In genomic region chr2:191691016-191691725, GRCh38 we compare ENCODE assay signal across 8 cellular contexts. TPM values are rescaled to one million over a fixed set of nuclear protein-coding genes. Genes with fewer than 3 reads are reported as not detected.
DNase-seq lines count a peak whose midpoint lies in the region; ATAC-seq and TF ChIP-seq lines count a peak whose summit lies in the region.

No MANE protein-coding gene starts in this region.

- H3K4ac ChIP-seq in H9 (ENCODE audit: low read depth, low read length): no peak overlapping the region

- peaks cover 6 to 17% of the 10 kb centered on the region in 2 experiments for H3K4me1 Mint-ChIP-seq in H9

- H3K36me3 ChIP-seq in A673 (ENCODE audit: insufficient read depth, low read length, poor library complexity, severe bottlenecking) (peaks cover 24% of the 10 kb centered on the region), Loucy (ENCODE audit: insufficient read depth, low read length) (peaks cover 16% of the 10 kb centered on the region; the same call in 1 of the 2 replicates), tibial artery (peaks cover 0 to 8% (median 0%) of the 10 kb centered on the region in 3 donors)

- H3K4me1 ChIP-seq in A673 (ENCODE audit: insufficient read depth, low read length, poor library complexity, severe bottlenecking): peaks cover 16% of the 10 kb centered on the region
- no peaks in the 10 kb centered on the region for H3K4me1 ChIP-seq in H9 (ENCODE audit: insufficient read depth, low read length)
- peaks cover 4% of the 10 kb centered on the region for H3K4me1 ChIP-seq in Loucy (ENCODE audit: insufficient read depth, low read length, poor library complexity, severe bottlenecking)
- peaks cover 0 to 33% (median 8%) of the 10 kb centered on the region in 4 donors for H3K4me1 ChIP-seq in tibial artery

- no TSS peak for BruUV-seq in A673 (replicated peaks; lab: Mats Ljungman, UMichigan)

- whole genome bisulfite sequencing in H9 (ENCODE audit: extremely low coverage, insufficient read length, low lambda C conversion rate): no CpG with 5 or more reads among the region's 5 CpGs

- no peaks in the 10 kb centered on the region for H3K79me1 ChIP-seq in H9 (ENCODE audit: insufficient read depth, low read depth, low read length, poor library complexity, severe bottlenecking)

- no peak overlapping the region for H3K4me3 Mint-ChIP-seq in H9

- intact Hi-C loops in A673 (cut with micrococcal nuclease; ENCODE audit: unreplicated experiment): loop anchor here (1.0 to 10.0 kb wide), 2 partner anchors 125 to 484 kb away; no protein-coding TSS in a partner anchor
- intact Hi-C loops in tibial artery (cut with DNase I; ENCODE audit: low total_unique reads): loop anchor here (5.0 kb wide), 1 partner anchor 124 kb away; no protein-coding TSS in a partner anchor

- H3K9me2 ChIP-seq in Loucy (replicated peaks; ENCODE audit: low read depth, low read length): no peaks in the 10 kb centered on the region

- H4K20me1 ChIP-seq in H9 (ENCODE audit: control insufficient read depth, insufficient read depth, insufficient read length) (no peaks in the 10 kb centered on the region), Loucy (ENCODE audit: insufficient read depth, low read length, poor library complexity, severe bottlenecking) (peaks cover 4% of the 10 kb centered on the region)

- ATAC-seq in left lobe of liver: peak; percentile 92

- no peak overlapping the region for H3K4me3 ChIP-seq in A673 (ENCODE audit: low read depth, low read length, poor library complexity, severe bottlenecking)
- H3K4me3 ChIP-seq in Loucy (ENCODE audit: low read length, poor library complexity, severe bottlenecking): no peak overlapping the region
- no peak overlapping the region for H3K4me3 ChIP-seq in tibial artery

- H2AK5ac ChIP-seq in H9 (ENCODE audit: insufficient read length, low read length): no peak overlapping the region

- H3K18ac ChIP-seq in H9 (ENCODE audit: insufficient read length, low read depth, low read length): no peak overlapping the region

- no peak overlapping the region for H2BK12ac ChIP-seq in H9 (ENCODE audit: insufficient read length, low read depth, low read length)

- H3K4me2 ChIP-seq in H9 (ENCODE audit: insufficient read depth, insufficient read length, low read length): no peak overlapping the region
- H3K4me2 ChIP-seq in Loucy (ENCODE audit: low read depth, low read length, poor library complexity, severe bottlenecking): peak overlapping the region; percentile 49

- H3K27ac ChIP-seq in A673 (ENCODE audit: low read depth, low read length, poor library complexity, severe bottlenecking) (no peak overlapping the region), H9 (ENCODE audit: insufficient read length, low read depth, low read length) (no peak overlapping the region), tibial artery (no peak overlapping the region)

- no peak overlapping the region for H3K27ac Mint-ChIP-seq in H9

- H3K79me2 ChIP-seq in H9 (ENCODE audit: insufficient read depth, low read length) (no peaks in the 10 kb centered on the region), Loucy (ENCODE audit: insufficient read depth, low read length) (no peaks in the 10 kb centered on the region)

- DNase-seq in A673 (ENCODE audit: low spot score): peak; percentile 86
- DNase-seq in GM03348 (ENCODE audit: low spot score): peak; percentile 54
- no peak for DNase-seq in H9
- DNase-seq in SKM-1 (lab: John Stamatoyannopoulos, UW; ENCODE audit: unreplicated experiment): peak; percentile 38
- DNase-seq in cerebellum (ENCODE audit: low spot score): peak; percentile 39
- DNase-seq in left lobe of liver (ENCODE audit: low spot score): no peak
- DNase-seq in tibial artery: peak in 1 of 2 donors; percentile 44

- peaks cover 0 to 4% (median 0%) of the 10 kb centered on the region in 3 experiments; a peak in 1 of 7 replicates for H3K36me3 Mint-ChIP-seq in H9 (ENCODE audit: insufficient read depth in 1 of 3, low read depth in 3 of 3)

- no peak overlapping the region for H3K14ac ChIP-seq in H9 (ENCODE audit: insufficient read depth, low read length)

- no peak overlapping the region for H3K56ac ChIP-seq in H9 (ENCODE audit: insufficient read length, low read depth, low read length)

- H3T11ph ChIP-seq in H9 (ENCODE audit: low read length): no peak overlapping the region

- H3K23ac ChIP-seq in H9 (ENCODE audit: insufficient read length, low read depth, low read length): no peak overlapping the region

- no peak overlapping the region for H4K5ac ChIP-seq in H9 (ENCODE audit: insufficient read length, low read depth, low read length)

- TF ChIP-seq CTCF in A673 (conservative IDR thresholded peaks at IDR 0.05; ENCODE audit: low read depth, low read length): peak; percentile 87
- peak; percentile 76 for TF ChIP-seq CTCF in H9 (conservative IDR thresholded peaks at IDR 0.05)
- peak; percentile 93 for TF ChIP-seq CTCF in Loucy (conservative IDR thresholded peaks at IDR 0.05; ENCODE audit: low read length)
- TF ChIP-seq CTCF in tibial artery (IDR thresholded peaks at IDR 0.05): peak; percentile 69 to 77

- no peaks in the 10 kb centered on the region for H3K27me3 ChIP-seq in A673 (replicated peaks; ENCODE audit: insufficient read depth, low read depth, low read length, poor library complexity)
- H3K27me3 ChIP-seq in H9 (ENCODE audit: insufficient read depth, low read length): no peaks in the 10 kb centered on the region
- H3K27me3 ChIP-seq in Loucy (ENCODE audit: insufficient read depth, low read length, poor library complexity, severe bottlenecking): no peaks in the 10 kb centered on the region
- no peaks in the 10 kb centered on the region for H3K27me3 ChIP-seq in tibial artery

- POLR2A ChIA-PET in A673 (lab: Charles Lee; ENCODE audit: low non-redundant PET): no interaction called here

- H2BK15ac ChIP-seq in H9 (ENCODE audit: low read depth, low read length): no peak overlapping the region

- H2AFZ ChIP-seq in H9 (ENCODE audit: low read length) (no peak overlapping the region), Loucy (ENCODE audit: low read length) (no peak overlapping the region)

- no peak overlapping the region for H4K91ac ChIP-seq in H9 (ENCODE audit: insufficient read length, low read depth, low read length)

- no peaks in the 10 kb centered on the region for H3K27me3 Mint-ChIP-seq in H9 (ENCODE audit: low read depth)

- CTCF ChIA-PET in A673 (lab: Charles Lee): interaction anchor here (1.0 kb wide), 1 partner anchor 125 kb away, joined by 10 read pairs; no protein-coding TSS in a partner anchor

- peaks cover 7% of the 10 kb centered on the region; the same call in 1 of the 2 replicates for H3F3A ChIP-seq in Loucy (ENCODE audit: low read depth)

- H3K9ac ChIP-seq in H9 (ENCODE audit: extremely low read depth, insufficient read length, low read length): no peak overlapping the region
- H3K9ac ChIP-seq in Loucy (ENCODE audit: low read depth, low read length, poor library complexity, severe bottlenecking): no peak overlapping the region

- H3K9me3 ChIP-seq in A673 (ENCODE audit: low read depth, low read length, poor library complexity, severe bottlenecking): no peaks in the 10 kb centered on the region
- no peaks in the 10 kb centered on the region for H3K9me3 ChIP-seq in H9 (ENCODE audit: control insufficient read depth, low read depth, low read length)
- H3K9me3 ChIP-seq in Loucy (ENCODE audit: insufficient read depth, low read depth, low read length): no peaks in the 10 kb centered on the region
- no peaks in the 10 kb centered on the region for H3K9me3 ChIP-seq in tibial artery

- H3K9me3 Mint-ChIP-seq in H9: no peaks in the 10 kb centered on the region

- H2BK20ac ChIP-seq in H9 (ENCODE audit: low read depth, low read length, poor library complexity, severe bottlenecking): no peak overlapping the region

- no peak overlapping the region for H2BK5ac ChIP-seq in H9 (ENCODE audit: insufficient read length, low read length)

- H3K23me2 ChIP-seq in H9 (ENCODE audit: insufficient read length, low read depth, low read length, poor library complexity, severe bottlenecking): no peaks in the 10 kb centered on the region

- H2BK120ac ChIP-seq in H9 (ENCODE audit: low read depth, low read length, poor library complexity, severe bottlenecking): no peak overlapping the region

- H4K8ac ChIP-seq in H9 (replicated peaks; ENCODE audit: insufficient read length, low read depth, low read length): no peak overlapping the region

RNA-seq across cellular contexts. Expression of gene NABP1, which starts 13.2 kb away (rescaled TPM):
- total RNA-seq in A673 (2021) (33.2 and 38.4 TPM in 2 replicates), H9 (2021) (3.2 TPM in 2 replicates), cerebellum (15.3 TPM), left lobe of liver (5.9 TPM)

Comparison
In these comparisons a context has a peak if more than half of its experiments do, and no peak if none do; other contexts are left out.
1. DNase-seq: peak in A673 (single experiment), GM03348 (single experiment), SKM-1 (single experiment) and cerebellum (single experiment); none in H9 (single experiment) and left lobe of liver (single experiment).
2. Peak in every context shown above with its lines, with median percentiles within 50 percentile points of each other: CTCF ChIP-seq.